In the genomic region with DNA sequence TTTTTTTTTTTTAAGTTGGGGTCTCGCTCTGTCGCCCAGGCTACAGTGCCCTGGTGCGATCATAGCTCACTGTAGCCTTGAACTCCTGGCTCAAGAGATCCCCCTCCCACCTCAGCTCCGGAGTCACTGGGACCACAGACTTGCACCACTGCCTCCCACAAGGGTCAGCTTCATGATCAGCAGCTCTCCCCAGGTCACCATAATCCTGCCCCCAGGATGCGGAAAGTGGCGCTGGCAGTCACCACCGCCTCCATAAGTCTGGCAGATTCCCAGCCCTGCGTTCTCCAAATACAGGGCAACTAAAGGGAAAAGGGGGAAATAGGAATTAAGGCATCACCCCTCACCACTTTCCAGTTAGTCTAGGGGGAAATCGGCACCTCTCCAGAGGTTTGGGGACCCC, we compare ENCODE assay signal across 9 cellular contexts. TPM values are rescaled to one million over a fixed set of nuclear protein-coding genes. Genes with fewer than 3 reads are reported as not detected.
DNase-seq lines count a peak whose midpoint lies in the region; ATAC-seq and TF ChIP-seq lines count a peak whose summit lies in the region.
"Had no signal": no experiment of that assay in that cellular context is flagged by ENCODE, and none has a peak within 500 bp of the region (broad histone marks: within the 10 kb centered on the region; RNA-seq: fewer than 3 reads in every experiment).

No MANE protein-coding gene starts in this region.

- TF ChIP-seq CTCF in cardiac muscle cell (IDR thresholded peaks at IDR 0.05; ENCODE audit: low read depth, low read length) (no peak), MCF 10A (IDR thresholded peaks at IDR 0.05; ENCODE audit: unreplicated experiment) (no peak), mucosa of descending colon (IDR thresholded peaks at IDR 0.05) (no peak)

- POLR2A ChIA-PET in MCF 10A (lab: Yijun Ruan, JAX) = interaction anchor here (0.7 to 4.1 kb wide), 6 partner anchors 9 to 323 kb away, joined by 3 to 19 read pairs (median 3); partner anchors contain the start of genes NEURL3 and STARD7

- DNase-seq in cardiac muscle cell (ENCODE audit: low read depth in 1 of 2, low spot score in 1 of 2) = no peak
- no peak for DNase-seq in left cardiac atrium
- DNase-seq in MCF 10A (ENCODE audit: unreplicated experiment) = no peak
- DNase-seq in mucosa of descending colon = peak in 2 of 3 donors; percentile 31 to 48
- DNase-seq in NCI-H526 treated with DMSO at 0.1 percent for 48 hours (lab: John Stamatoyannopoulos, UW) = no peak

- CTCF ChIA-PET in MCF 10A (lab: Yijun Ruan, JAX) = interaction anchor here (0.6 to 5.0 kb wide), 6 partner anchors 10 to 221 kb away, joined by 3 to 46 read pairs (median 4); no protein-coding TSS in a partner anchor

- BruUV-seq in MCF 10A (replicated peaks; lab: Mats Ljungman, UMichigan) = no TSS peak

- H3K4me3 ChIP-seq in cardiac muscle cell (no peak overlapping the region), mucosa of descending colon (no peak overlapping the region), urinary bladder (ENCODE audit: low read depth, low read length) (no peak overlapping the region)

- peak overlapping the region; percentile 66 for H3K4me3 Mint-ChIP-seq in MCF 10A (ENCODE audit: unreplicated experiment)

- 76% methylated on average over 9 of the region's 9 CpGs for WGBS in urinary bladder

- peaks cover 22% of the 10 kb centered on the region for H3K4me1 Mint-ChIP-seq in MCF 10A (ENCODE audit: insufficient read depth, unreplicated experiment)

- H3K4me1 ChIP-seq in cardiac muscle cell (ENCODE audit: low read depth) = peaks cover 27% of the 10 kb centered on the region
- H3K4me1 ChIP-seq in mucosa of descending colon (ENCODE audit: low read depth) = peaks cover 40% of the 10 kb centered on the region
- peaks cover 4% of the 10 kb centered on the region for H3K4me1 ChIP-seq in urinary bladder (ENCODE audit: insufficient read depth)

- H3K27me3 Mint-ChIP-seq in MCF 10A (ENCODE audit: insufficient read depth, unreplicated experiment) = peaks cover 15% of the 10 kb centered on the region

- H3K36me3 Mint-ChIP-seq in MCF 10A (ENCODE audit: insufficient read depth, unreplicated experiment) = no peaks in the 10 kb centered on the region

- no peak overlapping the region for H3K27ac Mint-ChIP-seq in MCF 10A (ENCODE audit: low read depth, unreplicated experiment)

- H3K9me3 Mint-ChIP-seq in MCF 10A (ENCODE audit: unreplicated experiment) = no peaks in the 10 kb centered on the region

- peak overlapping the region; percentile 63 for H3K27ac ChIP-seq in cardiac muscle cell
- peak overlapping the region; percentile 83 for H3K27ac ChIP-seq in urinary bladder (ENCODE audit: low read depth)
- H3K27ac ChIP-seq: neutrophil had no signal

- H3K36me3 ChIP-seq in cardiac muscle cell (no peaks in the 10 kb centered on the region), mucosa of descending colon (ENCODE audit: low read depth) (no peaks in the 10 kb centered on the region), urinary bladder (ENCODE audit: insufficient read depth) (no peaks in the 10 kb centered on the region)
- H3K36me3 ChIP-seq: neutrophil had no signal

- intact Hi-C loops in left cardiac atrium (cut with DNase I) = no loop called here
- intact Hi-C loops in MCF 10A (cut with micrococcal nuclease) = no loop called here
- intact Hi-C loops in mucosa of descending colon (cut with DNase I, micrococcal nuclease) = no loop called here

- H3K27me3 ChIP-seq in cardiac muscle cell = no peaks in the 10 kb centered on the region

- ATAC-seq in left cardiac atrium (no peak), mucosa of descending colon (no peak), GM21360 (IDR thresholded peaks at IDR 0.05; ENCODE audit: unreplicated experiment) (no peak), HG03039 (IDR thresholded peaks at IDR 0.05; ENCODE audit: unreplicated experiment) (no peak)

- H3K9me3 ChIP-seq in cardiac muscle cell (ENCODE audit: low read depth) = no peaks in the 10 kb centered on the region
- no peaks in the 10 kb centered on the region for H3K9me3 ChIP-seq in mucosa of descending colon
- H3K9me3 ChIP-seq: neutrophil had no signal

RNA-seq across cellular contexts. Expression of gene ARID5A, which starts 5.2 kb away (rescaled TPM):
- total RNA-seq in cardiac muscle cell (7.6 and 8.4 TPM in 2 replicates), left cardiac atrium (10 to 100 TPM; 10.5 to 24.1 TPM), MCF 10A (2022) (3.0 and 3.4 TPM in 2 replicates), mucosa of descending colon (10 to 100 TPM in 2 of 3 donors, 1 to 10 TPM in 1; 4.8 to 17.6 (median 10.3) TPM), urinary bladder (10.7 TPM)
- polyA plus RNA-seq in cardiac muscle cell (7.8 and 8.3 TPM in 2 replicates), urinary bladder (50.8 TPM)

RNA-seq across cellular contexts. Expression of gene NEURL3, which starts 26.2 kb away (rescaled TPM):
- total RNA-seq in cardiac muscle cell = not detected in 2 replicates
- not detected in 2 replicates for polyA plus RNA-seq in cardiac muscle cell
- under 1 TPM in 1 of 2 donors, not detected in 1; 0.31 TPM for total RNA-seq in left cardiac atrium
- not detected in 2 replicates for total RNA-seq in MCF 10A (2022)
- total RNA-seq in mucosa of descending colon = 1 to 10 TPM; 2.1 to 5.2 (median 2.3) TPM
- total RNA-seq in urinary bladder = not detected
- 0.04 TPM for polyA plus RNA-seq in urinary bladder

Comparison
In these comparisons a context has a peak if more than half of its experiments do, and no peak if none do; other contexts are left out.
1. DNase-seq: peak in mucosa of descending colon (2 of 3); none in cardiac muscle cell (0 of 2), left cardiac atrium (single experiment), MCF 10A (single experiment) and NCI-H526 treated with DMSO at 0.1 percent for 48 hours (single experiment).